34 cellular contexts compared by ENCODE assay signal in genomic region chr22:17542452-17542851, GRCh38. TPM values are rescaled to one million over a fixed set of nuclear protein-coding genes. Genes with fewer than 3 reads are reported as not detected.
"Had no signal": no experiment of that assay in that cellular context is flagged by ENCODE, and none has a peak within 500 bp of the region (broad histone marks: within the 10 kb centered on the region; RNA-seq: fewer than 3 reads in every experiment).

No MANE protein-coding gene starts in this region.

- H3K27me3 Mint-ChIP-seq: activated B cell treated with CpG ODN at 0.5 μM for 24 hours; activated CD8-positive, alpha-beta T cell treated with anti-CD3 and anti-CD28 coated beads for 36 hours; activated T-helper 17 cell treated with anti-CD3 and anti-CD28 coated beads, Interleukin-2, amount 50 U/mL, for 72 hours; dendritic cell treated with granulocyte-macrophage colony-stimulating factor and Interleukin-4, amounts not matched to agents 40 ng/mL and 50 ng/mL, for 4 days had no signal

- H3K9me3 Mint-ChIP-seq: activated B cell treated with CpG ODN at 0.5 μM for 24 hours; activated CD8-positive, alpha-beta T cell treated with anti-CD3 and anti-CD28 coated beads for 36 hours; activated T-cell treated with anti-CD3 and anti-CD28 coated beads, Interleukin-2, amount 50 U/mL, for 4 hours; activated T-helper 17 cell treated with anti-CD3 and anti-CD28 coated beads, Interleukin-2, amount 50 U/mL, for 72 hours; central memory CD8-positive, alpha-beta T cell; dendritic cell treated with granulocyte-macrophage colony-stimulating factor and Interleukin-4, amounts not matched to agents 40 ng/mL and 50 ng/mL, for 4 days; T-helper 2 cell treated with Interferon-gamma antibody and Interleukin-4, amounts not matched to agents 5 μg/mL and 100 μg/mL, for 36 hours had no signal

- H3K4me3 Mint-ChIP-seq: activated B cell treated with CpG ODN at 0.5 μM for 24 hours; activated CD8-positive, alpha-beta T cell treated with anti-CD3 and anti-CD28 coated beads for 36 hours; activated naive CD8-positive, alpha-beta T cell; activated T-cell treated with anti-CD3 and anti-CD28 coated beads, Interleukin-2, amount 50 U/mL, for 4 hours; activated T-helper 17 cell treated with anti-CD3 and anti-CD28 coated beads, Interleukin-2, amount 50 U/mL, for 72 hours; central memory CD8-positive, alpha-beta T cell; dendritic cell treated with granulocyte-macrophage colony-stimulating factor and Interleukin-4, amounts not matched to agents 40 ng/mL and 50 ng/mL, for 4 days; T-helper 17 cell; T-helper 2 cell treated with Interferon-gamma antibody and Interleukin-4, amounts not matched to agents 5 μg/mL and 100 μg/mL, for 36 hours had no signal

- FAIRE-seq: astrocyte, bronchial epithelial cell had no signal

- H3K4me3 ChIP-seq: coronary artery, dorsolateral prefrontal cortex, esophagus muscularis mucosa, gastrocnemius medialis had no signal

- DNase-seq: activated B cell treated with CpG ODN at 0.5 μM for 24 hours; activated CD4-positive, alpha-beta T cell treated with anti-CD3 and anti-CD28 coated beads for 48 hours; activated CD4-positive, alpha-beta T cell treated with anti-CD3 and anti-CD28 coated beads, Interleukin-2, amount 50 U/mL, for 1 hour; activated CD4-positive, alpha-beta T cell treated with anti-CD3 and anti-CD28 coated beads, Interleukin-2, amount 50 U/mL, for 48 hours; activated CD8-positive, alpha-beta memory T cell treated with anti-CD3 and anti-CD28 coated beads for 24 hours; activated CD8-positive, alpha-beta T cell treated with anti-CD3 and anti-CD28 coated beads for 36 hours; activated effector memory CD4-positive, alpha-beta T cell treated with Interleukin-2 at 50 U/mL for 16 hours; activated gamma-delta T cell treated with Interleukin-2 at 50 U/mL for 16 hours; activated naive CD4-positive, alpha-beta T cell treated with anti-CD3 and anti-CD28 coated beads, Interleukin-2, amount 50 U/mL, for 16 hours; activated naive CD4-positive, alpha-beta T cell treated with Interleukin-2 at 50 U/mL for 16 hours; activated T-cell treated with anti-CD3 and anti-CD28 coated beads, Interleukin-2, amount 50 U/mL, for 4 hours; amniotic stem cell; anterior cingulate cortex; brain microvascular endothelial cell; dorsolateral prefrontal cortex; effector memory CD4-positive, alpha-beta T cell; erythroblast; foreskin keratinocyte; gastrocnemius medialis; glutamatergic neuron; T-helper 1 cell; T-helper 17 cell; T1000; WERI-Rb-1 had no signal

- ATAC-seq: activated CD4-positive, CD25-positive, alpha-beta regulatory T cell treated with anti-CD3 and anti-CD28 coated beads, Interleukin-2, amount 50 U/mL, for 24 hours; activated CD8-positive, alpha-beta T cell treated with anti-CD3 and anti-CD28 coated beads for 36 hours; activated T-cell treated with anti-CD3 and anti-CD28 coated beads, Interleukin-2, amount 50 U/mL, for 4 hours; activated T-helper 17 cell treated with anti-CD3 and anti-CD28 coated beads, Interleukin-2, amount 50 U/mL, for 72 hours; foreskin keratinocyte; gastrocnemius medialis; T-helper 17 cell had no signal

- H3K36me3 ChIP-seq: brain microvascular endothelial cell, WERI-Rb-1 had no signal

- H3K27ac Mint-ChIP-seq: activated B cell treated with CpG ODN at 0.5 μM for 24 hours; activated CD8-positive, alpha-beta T cell treated with anti-CD3 and anti-CD28 coated beads for 36 hours; activated naive CD8-positive, alpha-beta T cell; activated T-helper 17 cell treated with anti-CD3 and anti-CD28 coated beads, Interleukin-2, amount 50 U/mL, for 72 hours; dendritic cell treated with granulocyte-macrophage colony-stimulating factor and Interleukin-4, amounts not matched to agents 40 ng/mL and 50 ng/mL, for 4 days; T-helper 17 cell; T-helper 2 cell treated with Interferon-gamma antibody and Interleukin-4, amounts not matched to agents 5 μg/mL and 100 μg/mL, for 36 hours had no signal

- H3K4me1 ChIP-seq: esophagus muscularis mucosa, foreskin keratinocyte, gastrocnemius medialis had no signal

- H3K36me3 Mint-ChIP-seq: activated naive CD8-positive, alpha-beta T cell had no signal

- H3K9me3 ChIP-seq: esophagus muscularis mucosa, gastrocnemius medialis had no signal

- H3K4me1 Mint-ChIP-seq: activated B cell treated with CpG ODN at 0.5 μM for 24 hours; activated T-helper 17 cell treated with anti-CD3 and anti-CD28 coated beads, Interleukin-2, amount 50 U/mL, for 72 hours; central memory CD8-positive, alpha-beta T cell had no signal

- H3K27ac ChIP-seq: brain microvascular endothelial cell, coronary artery, dorsolateral prefrontal cortex, esophagus muscularis mucosa, foreskin keratinocyte, WERI-Rb-1 had no signal

- H3K27me3 ChIP-seq: brain microvascular endothelial cell, dorsolateral prefrontal cortex, esophagus muscularis mucosa, gastrocnemius medialis had no signal

RNA-seq across cellular contexts. Expression of gene SLC25A18, which starts 20.8 kb away (rescaled TPM):
- total RNA-seq: activated CD8-positive, alpha-beta T cell treated with anti-CD3 and anti-CD28 coated beads for 36 hours; activated T-cell treated with anti-CD3 and anti-CD28 coated beads, Interleukin-2, amount 50 U/mL, for 4 hours; activated T-helper 17 cell treated with anti-CD3 and anti-CD28 coated beads, Interleukin-2, amount 50 U/mL, for 72 hours; bronchial epithelial cell; foreskin keratinocyte; T-helper 17 cell had no signal
- polyA plus RNA-seq: foreskin keratinocyte had no signal
